9 cellular contexts compared by ENCODE assay signal in genomic region chr2:109260886-109261700, GRCh38.
DNase-seq lines count a peak whose midpoint lies in the region; ATAC-seq, FAIRE-seq and TF ChIP-seq lines count a peak whose summit lies in the region.
"Had no signal": no experiment of that assay in that cellular context is flagged by ENCODE, and none has a peak within 500 bp of the region (broad histone marks: within the 10 kb centered on the region; RNA-seq: fewer than 3 reads in every experiment).

No MANE protein-coding gene starts in this region.

- H2AFZ ChIP-seq in GM23338 (no peak overlapping the region), OCI-LY3 (ENCODE audit: low read depth, low read length) (no peak overlapping the region)

- H3K9me3 Mint-ChIP-seq in GM23338, result no peaks in the 10 kb centered on the region; the same call in 2 of the 3 replicates
- H3K9me3 Mint-ChIP-seq in naive thymus-derived CD4-positive, alpha-beta T cell, result peaks cover 0 to 2% (median 0%) of the 10 kb centered on the region in 11 donors

- H3K9me3 ChIP-seq in OCI-LY3 (ENCODE audit: insufficient read depth, low read length), result no peaks in the 10 kb centered on the region
- H3K9me3 ChIP-seq in naive thymus-derived CD4-positive, alpha-beta T cell (ENCODE audit: control insufficient read depth in 2 of 3, low read length in 3 of 3), result no peaks in the 10 kb centered on the region

- H3K9ac ChIP-seq in OCI-LY3 (ENCODE audit: low read length), result no peak overlapping the region

- POLR2A ChIA-PET in naive thymus-derived CD4-positive, alpha-beta T cell (lab: Charles Lee), result no interaction called here

- FAIRE-seq in RCC 7860 (lab: Jason Lieb, UNC), result no peak

- H3K27me3 ChIP-seq in GM23338 (ENCODE audit: insufficient read depth) (no peaks in the 10 kb centered on the region), OCI-LY3 (ENCODE audit: low read depth, low read length) (0 out of 2 replicates have a peak, but pooled peaks cover 3% of the 10 kb centered on the region)
- H3K27me3 ChIP-seq in naive thymus-derived CD4-positive, alpha-beta T cell (ENCODE audit: control insufficient read depth in 2 of 2, insufficient read depth in 2 of 2, low read length in 2 of 2), result no peaks in the 10 kb centered on the region

- intact Hi-C loops in naive thymus-derived CD4-positive, alpha-beta T cell (cut with micrococcal nuclease), result no loop called here

- H3K9me2 ChIP-seq in GM23338 (ENCODE audit: insufficient read depth), result no peaks in the 10 kb centered on the region

- H4K20me1 ChIP-seq in GM23338 (replicated peaks; ENCODE audit: insufficient read depth) (no peaks in the 10 kb centered on the region), OCI-LY3 (ENCODE audit: insufficient read depth, low read length) (no peaks in the 10 kb centered on the region)

- H3K79me2 ChIP-seq in GM23338 (replicated peaks; ENCODE audit: insufficient read depth) (no peaks in the 10 kb centered on the region), OCI-LY3 (ENCODE audit: low read length) (no peaks in the 10 kb centered on the region)

- H3K27ac Mint-ChIP-seq in GM23338, result no peak overlapping the region
- no peak overlapping the region for H3K27ac Mint-ChIP-seq in naive thymus-derived CD4-positive, alpha-beta T cell

- H3K36me3 ChIP-seq in GM23338 (ENCODE audit: insufficient read depth) (no peaks in the 10 kb centered on the region), OCI-LY3 (replicated peaks; ENCODE audit: low read depth, low read length) (no peaks in the 10 kb centered on the region)
- H3K36me3 ChIP-seq in naive thymus-derived CD4-positive, alpha-beta T cell (ENCODE audit: control insufficient read depth in 2 of 3, insufficient read depth in 3 of 3, low read length in 3 of 3), result no peaks in the 10 kb centered on the region

- H3K4me3 ChIP-seq in GM23338, result no peak overlapping the region
- no peak overlapping the region for H3K4me3 ChIP-seq in OCI-LY3 (ENCODE audit: low read length)
- H3K4me3 ChIP-seq in naive thymus-derived CD4-positive, alpha-beta T cell (ENCODE audit: low read length), result no peak overlapping the region

- no peaks in the 10 kb centered on the region for H3K36me3 Mint-ChIP-seq in GM23338 (ENCODE audit: low read depth)
- peaks cover 0 to 4% (median 0%) of the 10 kb centered on the region in 5 donors for H3K36me3 Mint-ChIP-seq in naive thymus-derived CD4-positive, alpha-beta T cell

- H3K4me3 Mint-ChIP-seq in GM23338, result no peak overlapping the region
- no peak overlapping the region for H3K4me3 Mint-ChIP-seq in naive thymus-derived CD4-positive, alpha-beta T cell

- peaks cover 9% of the 10 kb centered on the region for H3K4me1 Mint-ChIP-seq in GM23338
- peaks cover 1 to 52% (median 23%) of the 10 kb centered on the region in 7 donors for H3K4me1 Mint-ChIP-seq in naive thymus-derived CD4-positive, alpha-beta T cell

- no peak for DNase-seq in AG09319 (ENCODE audit: extremely low read depth, low read depth)
- peak; percentile 40 for DNase-seq in GM23338 (ENCODE audit: low spot score)
- DNase-seq in iPS-NIHi11 (ENCODE audit: low spot score), result peak; percentile 46
- DNase-seq in NCI-H1048 (lab: John Stamatoyannopoulos, UW), result no peak
- no peak for DNase-seq in naive thymus-derived CD4-positive, alpha-beta T cell
- DNase-seq in activated CD4-positive, alpha-beta T cell treated with anti-CD3 and anti-CD28 coated beads, Interleukin-2, amount 50 U/mL, for 1 hour, result no peak
- no peak for DNase-seq in RCC 7860 (ENCODE audit: low spot score)
- DNase-seq: activated CD4-positive, alpha-beta T cell treated with anti-CD3 and anti-CD28 coated beads, Interleukin-2, amount 50 U/mL, for 4 hours had no signal

- TF ChIP-seq CTCF in AG09319 (IDR thresholded peaks at IDR 0.05; ENCODE audit: low read depth, low read length) (peak; percentile 23), GM23338 (conservative IDR thresholded peaks at IDR 0.05; ENCODE audit: low read depth in 2 of 2) (peak; percentile 24 to 69), OCI-LY3 (IDR thresholded peaks at IDR 0.05; ENCODE audit: low read depth, low read length) (0 out of 2 replicates have a peak, but pooled peaks have one; percentile 25)

- H3F3A ChIP-seq in GM23338 (replicated peaks; ENCODE audit: low read depth), result no peaks in the 10 kb centered on the region

- peak; percentile 90 for ATAC-seq in GM23338
- no peak for ATAC-seq in naive thymus-derived CD4-positive, alpha-beta T cell

- peaks cover 1% of the 10 kb centered on the region for H3K27me3 Mint-ChIP-seq in GM23338 (ENCODE audit: insufficient read depth, low read depth, poor library complexity)
- peaks cover 0 to 8% (median 0%) of the 10 kb centered on the region in 5 donors for H3K27me3 Mint-ChIP-seq in naive thymus-derived CD4-positive, alpha-beta T cell

- H3K27ac ChIP-seq in GM23338 (ENCODE audit: low read depth) (no peak overlapping the region), OCI-LY3 (ENCODE audit: low read length) (no peak overlapping the region)
- H3K27ac ChIP-seq in naive thymus-derived CD4-positive, alpha-beta T cell (ENCODE audit: low read depth, low read length), result no peak overlapping the region

- CTCF ChIA-PET in naive thymus-derived CD4-positive, alpha-beta T cell (lab: Charles Lee), result no interaction called here

- H3K4me2 ChIP-seq in GM23338 (no peak overlapping the region), OCI-LY3 (ENCODE audit: low read length) (no peak overlapping the region)

- no peaks in the 10 kb centered on the region for H3K4me1 ChIP-seq in GM23338 (ENCODE audit: insufficient read depth)
- H3K4me1 ChIP-seq in OCI-LY3 (ENCODE audit: low read length), result no peaks in the 10 kb centered on the region
- H3K4me1 ChIP-seq in naive thymus-derived CD4-positive, alpha-beta T cell (ENCODE audit: control insufficient read depth in 2 of 2, insufficient read depth in 2 of 2, low read length in 2 of 2), result no peaks in the 10 kb centered on the region

TF ChIP-seq in GM23338, 12 proteins besides CTCF, POLR2A, EP300 and RAD21:
- TF ChIP-seq NANOG (IDR thresholded peaks at IDR 0.05; ENCODE audit: borderline replicate concordance) (no peak), POLR2AphosphoS5 (IDR thresholded peaks at IDR 0.05; ENCODE audit: low read depth) (no peak), ZNF114 (CRISPR knock-in tag; IDR thresholded peaks at IDR 0.05) (no peak), ZNF331 (CRISPR knock-in tag; IDR thresholded peaks at IDR 0.05; ENCODE audit: low read depth) (no peak), ETS1 (IDR thresholded peaks at IDR 0.05) (no peak), REST (IDR thresholded peaks at IDR 0.05; ENCODE audit: unreplicated experiment) (no peak), EZH2 (IDR thresholded peaks at IDR 0.05; ENCODE audit: low read depth, unreplicated experiment) (no peak), JUNB (IDR thresholded peaks at IDR 0.05; ENCODE audit: unreplicated experiment) (no peak)

Comparison
In these comparisons a context has a peak if more than half of its experiments do, and no peak if none do; other contexts are left out.
1. DNase-seq: peak in GM23338 (single experiment) and iPS-NIHi11 (single experiment); none in AG09319 (single experiment), NCI-H1048 (single experiment), naive thymus-derived CD4-positive, alpha-beta T cell (0 of 9), activated CD4-positive, alpha-beta T cell treated with anti-CD3 and anti-CD28 coated beads, Interleukin-2, amount 50 U/mL, for 1 hour (single experiment) and RCC 7860 (single experiment).
2. Peak in every context shown above with its lines, with median percentiles within 50 percentile points of each other: CTCF ChIP-seq.